ENCODE assay signal across 8 cellular contexts in the genomic region with DNA sequence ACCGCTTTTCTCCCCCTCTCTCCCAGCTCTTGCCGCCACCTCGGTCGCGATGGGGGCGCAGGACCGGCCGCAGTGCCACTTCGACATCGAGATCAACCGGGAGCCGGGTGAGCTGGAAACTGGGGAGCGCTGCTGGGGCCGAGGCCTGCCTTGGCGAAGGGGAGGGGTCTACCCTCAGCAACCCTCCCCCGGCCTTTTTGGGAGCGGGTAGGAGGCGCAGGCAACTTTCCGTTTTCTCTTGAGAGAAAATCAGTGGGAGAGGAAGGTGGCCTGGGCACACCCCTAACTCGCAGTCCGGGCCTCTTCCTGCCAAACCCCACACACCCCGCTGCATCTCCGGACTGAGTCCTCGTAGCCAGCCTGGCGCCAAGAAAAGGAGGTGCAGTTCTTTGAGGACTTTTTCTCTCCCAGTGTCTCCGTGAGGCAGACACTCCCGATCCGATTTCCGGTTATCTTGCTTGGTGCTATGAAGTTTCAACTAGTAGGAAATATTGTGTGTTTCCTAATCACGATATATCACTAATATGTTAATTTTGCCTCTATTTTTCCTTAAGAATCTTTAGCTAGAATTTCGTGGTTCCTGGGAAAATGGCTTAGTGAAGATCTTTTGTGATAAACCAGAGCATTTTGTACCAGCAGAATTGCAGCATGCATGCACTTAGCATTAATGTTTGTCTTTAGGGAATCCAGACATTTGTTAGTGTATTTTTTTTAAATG. TPM values are rescaled to one million over a fixed set of nuclear protein-coding genes. Genes with fewer than 3 reads are reported as not detected.
DNase-seq lines count a peak whose midpoint lies in the region; ATAC-seq and TF ChIP-seq lines count a peak whose summit lies in the region.

No MANE protein-coding gene starts in this region.

- peak overlapping the region; percentile 83 for H3K4me3 ChIP-seq in CD4-positive, CD25-positive, alpha-beta regulatory T cell (ENCODE audit: low read depth, low read length)
- H3K4me3 ChIP-seq in adrenal gland (peak overlapping the region; percentile 43 to 87 (median 74)), prostate gland (peak overlapping the region; percentile 75 to 77)

- ATAC-seq in CD4-positive, CD25-positive, alpha-beta regulatory T cell (ENCODE audit: low read depth in 2 of 2) = peak in 1 of 2 donors; percentile 3
- peak; percentile 13 for ATAC-seq in GM18873 (IDR thresholded peaks at IDR 0.05; ENCODE audit: low FRiP score, unreplicated experiment)
- ATAC-seq in HG03159 (IDR thresholded peaks at IDR 0.05; ENCODE audit: unreplicated experiment) = peak; percentile 16
- peak; percentile 59 for ATAC-seq in left ventricle myocardium superior

- peaks cover 11% of the 10 kb centered on the region for H3K36me3 ChIP-seq in CD4-positive, CD25-positive, alpha-beta regulatory T cell (ENCODE audit: control insufficient read depth, insufficient read depth, low read length)
- H3K36me3 ChIP-seq in adrenal gland (replicated peaks in 1 of 2) = no peaks in the 10 kb centered on the region
- no peaks in the 10 kb centered on the region for H3K36me3 ChIP-seq in prostate gland

- H3K4me3 Mint-ChIP-seq in CD4-positive, CD25-positive, alpha-beta regulatory T cell = peak overlapping the region; percentile 93 to 99 (median 94)

- peak in 4 of 6 experiments; percentile 22 to 49 (median 37) for TF ChIP-seq CTCF in adrenal gland (IDR thresholded peaks at IDR 0.05)
- peak in 2 of 4 experiments; percentile 36 to 43 for TF ChIP-seq CTCF in prostate gland (IDR thresholded peaks at IDR 0.05)

- peak overlapping the region; percentile 94 for H3K27ac ChIP-seq in CD4-positive, CD25-positive, alpha-beta regulatory T cell (ENCODE audit: insufficient read depth, low read length, poor library complexity, severe bottlenecking)
- H3K27ac ChIP-seq in adrenal gland (peak overlapping the region; percentile 95 to 98 (median 96)), prostate gland (peak overlapping the region; percentile 92 to 96)

- H3K27me3 Mint-ChIP-seq in CD4-positive, CD25-positive, alpha-beta regulatory T cell = no peaks in the 10 kb centered on the region

- H3K9me3 ChIP-seq in CD4-positive, CD25-positive, alpha-beta regulatory T cell (ENCODE audit: control insufficient read depth in 2 of 2, low read length in 2 of 2) = peaks cover 3 to 11% of the 10 kb centered on the region in 2 experiments
- H3K9me3 ChIP-seq in adrenal gland (replicated peaks in 1 of 3) (no peaks in the 10 kb centered on the region), prostate gland (no peaks in the 10 kb centered on the region)

- WGBS in adrenal gland, 4 donors = 0 to 1% (median 0%) methylated on average over 27 to 31 of the region's 31 CpGs
- WGBS in prostate gland = 0% methylated on average over 25 of the region's 31 CpGs

- H3K27ac Mint-ChIP-seq in CD4-positive, CD25-positive, alpha-beta regulatory T cell = peak overlapping the region; percentile 86 to 95 (median 86)

- TF ChIP-seq POLR2A in adrenal gland (IDR thresholded peaks at IDR 0.05) (no peak), prostate gland (IDR thresholded peaks at IDR 0.05) (no peak)

- no peaks in the 10 kb centered on the region for H3K27me3 ChIP-seq in CD4-positive, CD25-positive, alpha-beta regulatory T cell (ENCODE audit: control insufficient read depth, insufficient read depth, low read length)
- H3K27me3 ChIP-seq in adrenal gland = no peaks in the 10 kb centered on the region
- H3K27me3 ChIP-seq in prostate gland (replicated peaks; ENCODE audit: insufficient read depth) = no peaks in the 10 kb centered on the region

- peak in 2 of 3 donors; percentile 46 to 74 for DNase-seq in CD4-positive, CD25-positive, alpha-beta regulatory T cell
- DNase-seq in adrenal gland = peak in 6 of 7 donors; percentile 68 to 85 (median 72)
- peak; percentile 69 for DNase-seq in left ventricle myocardium superior
- DNase-seq in prostate gland (ENCODE audit: low spot score) = peak; percentile 62
- DNase-seq in SHP77 treated with DMSO at 0.1 percent for 48 hours (lab: John Stamatoyannopoulos, UW) = no peak

- H3K9me3 Mint-ChIP-seq in CD4-positive, CD25-positive, alpha-beta regulatory T cell = peaks cover 0 to 6% (median 0%) of the 10 kb centered on the region in 7 donors

- H3K4me1 ChIP-seq in CD4-positive, CD25-positive, alpha-beta regulatory T cell (ENCODE audit: control insufficient read depth, insufficient read depth, low read length, poor library complexity, severe bottlenecking) = peaks cover 43% of the 10 kb centered on the region
- H3K4me1 ChIP-seq in adrenal gland (replicated peaks in 1 of 2) (peaks cover 4 to 26% of the 10 kb centered on the region in 2 donors), prostate gland (replicated peaks) (peaks cover 4% of the 10 kb centered on the region)

- H3K36me3 Mint-ChIP-seq in CD4-positive, CD25-positive, alpha-beta regulatory T cell = peaks cover 25% of the 10 kb centered on the region

- peaks cover 23 to 57% (median 42%) of the 10 kb centered on the region in 4 donors for H3K4me1 Mint-ChIP-seq in CD4-positive, CD25-positive, alpha-beta regulatory T cell

- intact Hi-C loops in adrenal gland (cut with DNase I) (loop anchor here (5.0 to 10.0 kb wide), 2 partner anchors 51 to 54 kb away; a partner anchor contains a TSS), left ventricle myocardium superior (cut with micrococcal nuclease) (no loop called here), prostate gland (cut with DNase I) (loop anchor here (1.0 to 2.0 kb wide), 2 partner anchors 11 to 52 kb away; a partner anchor contains a TSS)

TF ChIP-seq in PFSK-1, 5 proteins besides CTCF, POLR2A, EP300 and RAD21:
- TF ChIP-seq POLR2AphosphoS5 (IDR thresholded peaks at IDR 0.05; ENCODE audit: low read depth, low read length) (0 out of 2 replicates have a peak, but pooled peaks have one; percentile 32), SIN3A (IDR thresholded peaks at IDR 0.05; ENCODE audit: borderline replicate concordance, insufficient read depth, low read length) (no peak), TAF1 (IDR thresholded peaks at IDR 0.05; ENCODE audit: borderline replicate concordance, insufficient read depth, low read length) (no peak), FOXP2 (optimal IDR thresholded peaks at IDR 0.05; ENCODE audit: borderline replicate concordance, extremely low read depth, extremely low read length, insufficient read depth) (no peak)
- TF ChIP-seq, protein P1, sequence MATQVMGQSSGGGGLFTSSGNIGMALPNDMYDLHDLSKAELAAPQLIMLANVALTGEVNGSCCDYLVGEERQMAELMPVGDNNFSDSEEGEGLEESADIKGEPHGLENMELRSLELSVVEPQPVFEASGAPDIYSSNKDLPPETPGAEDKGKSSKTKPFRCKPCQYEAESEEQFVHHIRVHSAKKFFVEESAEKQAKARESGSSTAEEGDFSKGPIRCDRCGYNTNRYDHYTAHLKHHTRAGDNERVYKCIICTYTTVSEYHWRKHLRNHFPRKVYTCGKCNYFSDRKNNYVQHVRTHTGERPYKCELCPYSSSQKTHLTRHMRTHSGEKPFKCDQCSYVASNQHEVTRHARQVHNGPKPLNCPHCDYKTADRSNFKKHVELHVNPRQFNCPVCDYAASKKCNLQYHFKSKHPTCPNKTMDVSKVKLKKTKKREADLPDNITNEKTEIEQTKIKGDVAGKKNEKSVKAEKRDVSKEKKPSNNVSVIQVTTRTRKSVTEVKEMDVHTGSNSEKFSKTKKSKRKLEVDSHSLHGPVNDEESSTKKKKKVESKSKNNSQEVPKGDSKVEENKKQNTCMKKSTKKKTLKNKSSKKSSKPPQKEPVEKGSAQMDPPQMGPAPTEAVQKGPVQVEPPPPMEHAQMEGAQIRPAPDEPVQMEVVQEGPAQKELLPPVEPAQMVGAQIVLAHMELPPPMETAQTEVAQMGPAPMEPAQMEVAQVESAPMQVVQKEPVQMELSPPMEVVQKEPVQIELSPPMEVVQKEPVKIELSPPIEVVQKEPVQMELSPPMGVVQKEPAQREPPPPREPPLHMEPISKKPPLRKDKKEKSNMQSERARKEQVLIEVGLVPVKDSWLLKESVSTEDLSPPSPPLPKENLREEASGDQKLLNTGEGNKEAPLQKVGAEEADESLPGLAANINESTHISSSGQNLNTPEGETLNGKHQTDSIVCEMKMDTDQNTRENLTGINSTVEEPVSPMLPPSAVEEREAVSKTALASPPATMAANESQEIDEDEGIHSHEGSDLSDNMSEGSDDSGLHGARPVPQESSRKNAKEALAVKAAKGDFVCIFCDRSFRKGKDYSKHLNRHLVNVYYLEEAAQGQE (IDR thresholded peaks at IDR 0.05; ENCODE audit: insufficient read depth in 1 of 2, low read depth in 2 of 2, low read length in 2 of 2) = no peak

RNA-seq across cellular contexts. Expression of a gene that starts 0.6 kb away (rescaled TPM):
- total RNA-seq in CD4-positive, CD25-positive, alpha-beta regulatory T cell = 291 TPM
- polyA plus RNA-seq in CD4-positive, CD25-positive, alpha-beta regulatory T cell = 10 to 100 TPM in 3 of 4 donors, 1 to 10 TPM in 1; 9.7 to 17.1 (median 10.9) TPM
- 7.7 TPM for polyA plus RNA-seq in PFSK-1 (2012; ENCODE audit: insufficient read length, low read depth)
- total RNA-seq in adrenal gland (100 to 1,000 TPM in 2 of 8 donors, 10 to 100 TPM in 6; 12.7 to 114 (median 49.4) TPM), left ventricle myocardium superior (23.6 TPM), prostate gland (10 to 100 TPM; 42.2 to 91.6 TPM)
- 10 to 100 TPM; 34.3 to 64.7 (median 47.5) TPM for polyA plus RNA-seq in adrenal gland

RNA-seq across cellular contexts. Expression of a gene that starts 10.5 kb away (rescaled TPM):
- 52.7 TPM for total RNA-seq in CD4-positive, CD25-positive, alpha-beta regulatory T cell
- 100 to 1,000 TPM; 129 to 153 (median 142) TPM for polyA plus RNA-seq in CD4-positive, CD25-positive, alpha-beta regulatory T cell
- polyA plus RNA-seq in PFSK-1 (2012; ENCODE audit: insufficient read length, low read depth) = 8.6 TPM
- 10 to 100 TPM; 14.2 to 31.2 (median 19.4) TPM for total RNA-seq in adrenal gland
- 10 to 100 TPM; 25.8 to 43.0 (median 35.4) TPM for polyA plus RNA-seq in adrenal gland
- 9.7 TPM for total RNA-seq in left ventricle myocardium superior
- 10 to 100 TPM; 23.0 to 43.3 TPM for total RNA-seq in prostate gland

RNA-seq across cellular contexts. Expression of a gene that starts 19.4 kb away (rescaled TPM):
- total RNA-seq in CD4-positive, CD25-positive, alpha-beta regulatory T cell = 72.0 TPM
- polyA plus RNA-seq in CD4-positive, CD25-positive, alpha-beta regulatory T cell = 10 to 100 TPM; 40.9 to 53.9 (median 51.4) TPM
- 18.9 TPM for polyA plus RNA-seq in PFSK-1 (2012; ENCODE audit: insufficient read length, low read depth)
- total RNA-seq in adrenal gland (10 to 100 TPM; 37.0 to 65.7 (median 43.0) TPM), left ventricle myocardium superior (24.3 TPM), prostate gland (100 to 1,000 TPM in 1 of 2 donors, 10 to 100 TPM in 1; 78.0 to 120 TPM)
- polyA plus RNA-seq in adrenal gland = 10 to 100 TPM; 13.7 to 43.1 (median 19.6) TPM

RNA-seq across cellular contexts. Expression of a gene that starts 52.4 kb away (rescaled TPM):
- 0.49 TPM for total RNA-seq in CD4-positive, CD25-positive, alpha-beta regulatory T cell
- polyA plus RNA-seq in CD4-positive, CD25-positive, alpha-beta regulatory T cell = not detected
- 9.5 TPM for polyA plus RNA-seq in PFSK-1 (2012; ENCODE audit: insufficient read length, low read depth)
- total RNA-seq in adrenal gland (10 to 100 TPM; 21.6 to 39.4 (median 30.1) TPM), left ventricle myocardium superior (90.5 TPM), prostate gland (10 to 100 TPM; 22.1 to 38.0 TPM)
- 10 to 100 TPM in 2 of 3 donors, 1 to 10 TPM in 1; 7.0 to 23.6 (median 13.3) TPM for polyA plus RNA-seq in adrenal gland
